ENCODE assay signal across 1 cellular context in the genomic region with DNA sequence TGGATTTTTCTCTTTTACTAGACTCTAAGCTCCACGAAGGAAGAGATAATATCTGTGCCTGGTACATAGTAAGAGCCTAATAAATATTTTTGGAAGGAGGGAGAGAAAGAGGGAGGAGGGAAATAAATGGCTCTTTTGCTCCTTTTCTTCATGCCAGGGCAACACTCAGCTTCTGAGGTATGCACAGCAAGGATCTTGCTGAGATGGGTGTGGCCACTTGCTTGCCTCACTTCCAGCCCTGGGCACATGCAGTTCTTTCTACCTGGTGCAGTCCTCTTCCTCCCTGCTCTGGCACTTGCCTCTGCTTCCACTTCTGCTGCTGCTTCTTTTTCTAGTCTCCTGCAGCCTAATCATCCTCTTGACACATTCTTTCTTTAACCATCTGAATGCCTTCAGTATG.
TF ChIP-seq lines count a peak whose summit lies in the region.

No MANE protein-coding gene starts in this region.

TF ChIP-seq in HEK293, 187 proteins besides CTCF, POLR2A, EP300 and RAD21 (continued from another document):
- TF ChIP-seq, protein P1, sequence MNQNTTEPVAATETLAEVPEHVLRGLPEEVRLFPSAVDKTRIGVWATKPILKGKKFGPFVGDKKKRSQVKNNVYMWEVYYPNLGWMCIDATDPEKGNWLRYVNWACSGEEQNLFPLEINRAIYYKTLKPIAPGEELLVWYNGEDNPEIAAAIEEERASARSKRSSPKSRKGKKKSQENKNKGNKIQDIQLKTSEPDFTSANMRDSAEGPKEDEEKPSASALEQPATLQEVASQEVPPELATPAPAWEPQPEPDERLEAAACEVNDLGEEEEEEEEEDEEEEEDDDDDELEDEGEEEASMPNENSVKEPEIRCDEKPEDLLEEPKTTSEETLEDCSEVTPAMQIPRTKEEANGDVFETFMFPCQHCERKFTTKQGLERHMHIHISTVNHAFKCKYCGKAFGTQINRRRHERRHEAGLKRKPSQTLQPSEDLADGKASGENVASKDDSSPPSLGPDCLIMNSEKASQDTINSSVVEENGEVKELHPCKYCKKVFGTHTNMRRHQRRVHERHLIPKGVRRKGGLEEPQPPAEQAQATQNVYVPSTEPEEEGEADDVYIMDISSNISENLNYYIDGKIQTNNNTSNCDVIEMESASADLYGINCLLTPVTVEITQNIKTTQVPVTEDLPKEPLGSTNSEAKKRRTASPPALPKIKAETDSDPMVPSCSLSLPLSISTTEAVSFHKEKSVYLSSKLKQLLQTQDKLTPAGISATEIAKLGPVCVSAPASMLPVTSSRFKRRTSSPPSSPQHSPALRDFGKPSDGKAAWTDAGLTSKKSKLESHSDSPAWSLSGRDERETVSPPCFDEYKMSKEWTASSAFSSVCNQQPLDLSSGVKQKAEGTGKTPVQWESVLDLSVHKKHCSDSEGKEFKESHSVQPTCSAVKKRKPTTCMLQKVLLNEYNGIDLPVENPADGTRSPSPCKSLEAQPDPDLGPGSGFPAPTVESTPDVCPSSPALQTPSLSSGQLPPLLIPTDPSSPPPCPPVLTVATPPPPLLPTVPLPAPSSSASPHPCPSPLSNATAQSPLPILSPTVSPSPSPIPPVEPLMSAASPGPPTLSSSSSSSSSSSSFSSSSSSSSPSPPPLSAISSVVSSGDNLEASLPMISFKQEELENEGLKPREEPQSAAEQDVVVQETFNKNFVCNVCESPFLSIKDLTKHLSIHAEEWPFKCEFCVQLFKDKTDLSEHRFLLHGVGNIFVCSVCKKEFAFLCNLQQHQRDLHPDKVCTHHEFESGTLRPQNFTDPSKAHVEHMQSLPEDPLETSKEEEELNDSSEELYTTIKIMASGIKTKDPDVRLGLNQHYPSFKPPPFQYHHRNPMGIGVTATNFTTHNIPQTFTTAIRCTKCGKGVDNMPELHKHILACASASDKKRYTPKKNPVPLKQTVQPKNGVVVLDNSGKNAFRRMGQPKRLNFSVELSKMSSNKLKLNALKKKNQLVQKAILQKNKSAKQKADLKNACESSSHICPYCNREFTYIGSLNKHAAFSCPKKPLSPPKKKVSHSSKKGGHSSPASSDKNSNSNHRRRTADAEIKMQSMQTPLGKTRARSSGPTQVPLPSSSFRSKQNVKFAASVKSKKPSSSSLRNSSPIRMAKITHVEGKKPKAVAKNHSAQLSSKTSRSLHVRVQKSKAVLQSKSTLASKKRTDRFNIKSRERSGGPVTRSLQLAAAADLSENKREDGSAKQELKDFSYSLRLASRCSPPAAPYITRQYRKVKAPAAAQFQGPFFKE (tag by site-specific recombination; IDR thresholded peaks at IDR 0.05; ENCODE audit: borderline replicate concordance) = no peak
- no peak for TF ChIP-seq ZNF37A (tag by site-specific recombination; IDR thresholded peaks at IDR 0.05)
TF ChIP-seq in HEK293: peak in this region for 2.
